In the genomic region with DNA sequence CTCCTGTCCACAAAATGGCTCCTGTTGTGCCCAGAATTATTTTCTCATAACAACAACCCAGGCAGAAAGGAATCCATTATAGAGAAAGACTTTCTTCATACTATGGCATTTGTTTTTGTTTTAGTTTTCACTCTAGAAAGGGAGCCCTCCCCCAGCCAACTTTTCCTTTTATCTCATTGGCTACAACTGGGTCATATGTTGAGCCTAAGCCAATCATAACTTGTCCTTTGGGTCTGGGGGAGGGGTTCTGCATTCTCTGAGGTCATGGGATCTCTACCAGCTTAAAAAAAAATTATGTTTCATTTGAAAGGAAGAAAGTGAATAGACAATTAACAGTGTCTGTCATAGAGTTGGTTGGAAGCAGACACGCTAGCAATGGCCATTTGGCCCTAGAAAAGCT, we compare ENCODE assay signal across 26 cellular contexts.
"Had no signal": no experiment of that assay in that cellular context is flagged by ENCODE, and none has a peak within 500 bp of the region (broad histone marks: within the 10 kb centered on the region; RNA-seq: fewer than 3 reads in every experiment).

No MANE protein-coding gene starts in this region.

- FAIRE-seq: urothelium cell line had no signal

- ATAC-seq: stimulated activated effector memory CD8-positive, alpha-beta T cell treated with anti-CD3 and anti-CD28 coated beads, Interleukin-12 subunit alpha, Interleukin-12 subunit beta, amount 100 ng/mL, for 72 hours; stimulated activated memory B cell treated with anti-CD40 and anti-IgM and Interleukin-4, amounts not matched to agents 10 μg/mL and 1 μg/mL and 100 μg/mL, for 72 hours; stimulated activated naive B cell treated with anti-CD40 and anti-IgM and Interleukin-4, amounts not matched to agents 10 μg/mL and 1 μg/mL and 100 μg/mL, for 72 hours; stimulated activated naive CD8-positive, alpha-beta T cell treated with anti-CD3 and anti-CD28 coated beads, Interleukin-15, amount 100 ng/mL, for 72 hours; stimulated activated naive CD8-positive, alpha-beta T cell treated with anti-CD3 and anti-CD28 coated beads, Interleukin-15, Interleukin-2, amounts not matched to agents 100 U/mL and 50 U/mL, for 24 hours; upper lobe of right lung had no signal

- DNase-seq: stimulated activated CD4-positive, alpha-beta T cell treated with anti-CD3 and anti-CD28 coated beads, Interleukin-2, amount 100 ng/mL, for 48 hours; stimulated activated CD4-positive, alpha-beta T cell treated with anti-CD3 and anti-CD28 coated beads, Interleukin-4, amount 100 ng/mL, for 1 hour; stimulated activated CD4-positive, alpha-beta T cell treated with anti-CD3 and anti-CD28 coated beads, Interleukin-4, amount 100 ng/mL, for 24 hours; stimulated activated CD4-positive, alpha-beta T cell treated with anti-CD3 and anti-CD28 coated beads, Interleukin-4, amount 100 ng/mL, for 4 hours; stimulated activated CD8-positive, alpha-beta memory T cell treated with anti-CD3 and anti-CD28 coated beads, Interleukin-4, amount 100 ng/mL, for 48 hours; stimulated activated naive B cell treated with anti-CD40 and anti-IgM and Interleukin-4, amounts not matched to agents 10 μg/mL and 1 μg/mL and 100 μg/mL, for 72 hours; stimulated activated naive CD4-positive, alpha-beta T cell; stimulated activated naive CD4-positive, alpha-beta T cell treated with Interleukin-2 at 50 U/mL for 16 hours; stimulated activated naive CD8-positive, alpha-beta T cell treated with anti-CD3 and anti-CD28 coated beads, Interleukin-15, amount 100 ng/mL, for 72 hours; stimulated activated naive CD8-positive, alpha-beta T cell treated with anti-CD3 and anti-CD28 coated beads, Interleukin-15, Interleukin-2, amounts not matched to agents 100 U/mL and 50 U/mL, for 24 hours; stomach; substantia nigra; testis; thyroid gland; tibial artery; transverse colon; trophoblast cell; upper lobe of right lung; uterus had no signal

- H3K9me3 ChIP-seq: stomach, suprapubic skin, testis, thoracic aorta, thyroid gland, tibial artery, transverse colon, upper lobe of left lung, upper lobe of right lung, uterus, vagina had no signal

- H3K27ac ChIP-seq: stomach, suprapubic skin, testis, thoracic aorta, thyroid gland, tibial artery, transverse colon, upper lobe of left lung, upper lobe of right lung, uterus, vagina had no signal

- H3K4me3 ChIP-seq: stomach, suprapubic skin, testis, thoracic aorta, thyroid gland, tibial artery, transverse colon, upper lobe of left lung, upper lobe of right lung, uterus, vagina had no signal

- H3K27me3 ChIP-seq: stomach, suprapubic skin, testis, thyroid gland, tibial artery, transverse colon, upper lobe of left lung, upper lobe of right lung, uterus, vagina had no signal

- H3K4me1 ChIP-seq: stomach, thyroid gland, transverse colon, upper lobe of left lung, upper lobe of right lung, uterus, vagina had no signal

- H3K36me3 ChIP-seq: stomach, suprapubic skin, thoracic aorta, thyroid gland, tibial artery, transverse colon, upper lobe of left lung, upper lobe of right lung, uterus, vagina had no signal
